In the genomic region with DNA sequence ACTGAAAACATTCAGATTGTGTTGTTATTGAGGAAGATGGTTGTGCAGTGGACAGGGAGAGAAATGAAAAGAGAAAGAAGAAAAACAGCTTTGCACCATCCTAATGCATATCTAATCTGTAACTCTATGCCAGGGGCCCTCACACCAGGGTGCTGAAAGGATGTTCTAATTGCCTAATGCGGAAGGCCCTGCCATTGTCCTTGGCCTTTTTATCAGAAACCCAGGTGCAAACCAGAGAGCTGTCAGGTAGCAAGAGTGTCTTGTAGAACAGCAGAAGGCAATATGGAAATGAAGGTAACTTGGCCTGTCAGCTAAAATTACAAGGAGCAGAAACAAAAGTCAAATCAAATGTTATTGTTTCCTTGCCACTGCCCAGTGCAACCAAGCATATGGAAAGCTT, we compare ENCODE assay signal across 23 cellular contexts.
"Had no signal": no experiment of that assay in that cellular context is flagged by ENCODE, and none has a peak within 500 bp of the region (broad histone marks: within the 10 kb centered on the region; RNA-seq: fewer than 3 reads in every experiment).

No MANE protein-coding gene starts in this region.

- ATAC-seq: activated naive CD4-positive, alpha-beta T cell treated with anti-CD3 and anti-CD28 coated beads, Interleukin-2, amount 50 U/mL, for 72 hours; activated T-cell treated with anti-CD3 and anti-CD28 coated beads, Interleukin-2, amount 50 U/mL, for 72 hours; esophagus mucosa; gastrocnemius medialis; left ventricle myocardium superior; mucosa of descending colon; stimulated activated naive CD8-positive, alpha-beta T cell treated with anti-CD3 and anti-CD28 coated beads, Interleukin-15, Interleukin-2, amounts not matched to agents 100 U/mL and 50 U/mL, for 24 hours had no signal

- H3K27ac Mint-ChIP-seq: activated naive CD4-positive, alpha-beta T cell treated with anti-CD3 and anti-CD28 coated beads, Interleukin-2, amount 50 U/mL, for 72 hours; activated T-cell treated with anti-CD3 and anti-CD28 coated beads, Interleukin-2, amount 50 U/mL, for 72 hours had no signal

- H3K27ac ChIP-seq: adrenal gland, breast epithelium, gastrocnemius medialis, neutrophil, transverse colon, VCaP had no signal

- H3K9me3 ChIP-seq: adrenal gland, breast epithelium, gastrocnemius medialis, mucosa of descending colon, neutrophil, transverse colon, uterus had no signal

- H3K36me3 ChIP-seq: adrenal gland, breast epithelium, gastrocnemius medialis, neutrophil, transverse colon, uterus had no signal

- H3K4me3 ChIP-seq: adrenal gland, breast epithelium, gastrocnemius medialis, mucosa of descending colon, transverse colon, uterus had no signal

- H3K4me1 ChIP-seq: adrenal gland, breast epithelium, gastrocnemius medialis, transverse colon, uterus had no signal

- H3K4me1 Mint-ChIP-seq: naive B cell had no signal

- H3K36me3 Mint-ChIP-seq: activated naive CD4-positive, alpha-beta T cell treated with anti-CD3 and anti-CD28 coated beads, Interleukin-2, amount 50 U/mL, for 72 hours; naive B cell had no signal

- H3K9me3 Mint-ChIP-seq: activated T-cell treated with anti-CD3 and anti-CD28 coated beads, Interleukin-2, amount 50 U/mL, for 72 hours had no signal

- DNase-seq: activated CD4-positive, alpha-beta T cell treated with anti-CD3 and anti-CD28 coated beads for 1 hour; activated effector memory CD4-positive, alpha-beta T cell treated with anti-CD3 and anti-CD28 coated beads, Interleukin-2, amount 50 U/mL, for 16 hours; activated T-cell treated with anti-CD3 and anti-CD28 coated beads, Interleukin-2, amount 50 U/mL, for 72 hours; adrenal gland; cerebellar nuclear complex; cortex of kidney; gastrocnemius medialis; head of caudate nucleus; kidney glomerular epithelial cell; left ventricle myocardium superior; mucosa of descending colon; naive B cell; stimulated activated CD4-positive, alpha-beta T cell treated with anti-CD3 and anti-CD28 coated beads, Interleukin-2, amount 100 ng/mL, for 24 hours; stimulated activated naive CD8-positive, alpha-beta T cell treated with anti-CD3 and anti-CD28 coated beads, Interleukin-15, Interleukin-2, amounts not matched to agents 100 U/mL and 50 U/mL, for 24 hours; substantia nigra; T-helper 2 cell; transverse colon; uterus had no signal

- H3K4me3 Mint-ChIP-seq: activated T-cell treated with anti-CD3 and anti-CD28 coated beads, Interleukin-2, amount 50 U/mL, for 72 hours; naive B cell had no signal

- H3K27me3 ChIP-seq: adrenal gland, breast epithelium, gastrocnemius medialis, neutrophil, transverse colon, uterus had no signal
